In the genomic region with DNA sequence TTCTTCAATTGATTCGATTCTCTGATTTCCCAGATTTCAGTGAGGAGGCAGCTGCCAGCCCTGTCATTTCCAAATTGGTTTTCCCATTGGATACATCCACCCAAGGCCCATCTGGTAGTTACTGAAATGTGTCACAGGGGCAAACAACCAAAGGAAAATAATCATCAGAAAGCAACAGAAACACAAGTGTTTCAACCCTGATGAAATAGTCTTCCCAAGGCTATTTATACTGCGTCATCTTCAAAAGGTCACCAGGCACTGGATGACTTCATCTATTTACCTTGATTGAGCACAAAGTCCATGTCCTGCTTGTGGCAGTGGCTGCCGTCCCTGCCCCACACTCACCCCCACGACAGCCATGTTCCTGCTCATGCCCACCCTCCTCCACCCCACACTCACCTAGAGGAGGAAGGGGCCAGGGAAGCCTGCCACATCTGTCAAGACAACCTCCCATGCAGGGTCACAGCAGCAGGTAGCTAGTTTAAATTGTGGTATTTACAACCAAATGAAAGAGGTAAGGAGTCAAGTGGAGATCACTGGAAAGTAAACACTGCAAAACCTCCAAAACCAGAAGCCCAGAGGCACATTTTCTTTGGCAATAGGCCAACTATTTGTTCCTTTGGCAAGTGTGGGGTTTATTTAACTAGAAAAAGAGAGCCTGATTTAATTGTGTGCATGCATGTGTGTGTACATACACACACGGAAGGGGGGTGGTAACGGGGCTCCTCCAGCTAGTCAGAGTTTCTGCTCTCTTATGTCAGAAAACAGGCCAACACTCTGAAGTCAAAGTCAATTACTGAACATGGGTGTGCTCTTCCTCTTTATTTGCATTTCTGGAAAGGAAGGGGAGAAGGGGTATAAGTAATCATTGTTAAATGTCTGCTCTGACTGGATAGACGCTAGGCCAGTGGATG, we compare ENCODE assay signal across 8 cellular contexts. TPM values are rescaled to one million over a fixed set of nuclear protein-coding genes. Genes with fewer than 3 reads are reported as not detected.
DNase-seq lines count a peak whose midpoint lies in the region; ATAC-seq and TF ChIP-seq lines count a peak whose summit lies in the region.

No MANE protein-coding gene starts in this region.

- H3K9me3 Mint-ChIP-seq in endodermal cell, result no peaks in the 10 kb centered on the region

- H3K9me3 ChIP-seq in adipocyte (ENCODE audit: control insufficient read depth, low read length) (no peaks in the 10 kb centered on the region), lower lobe of right lung (no peaks in the 10 kb centered on the region), endodermal cell (ENCODE audit: control insufficient read depth, low read length) (no peaks in the 10 kb centered on the region)

- no peak overlapping the region for H3K27ac Mint-ChIP-seq in endodermal cell

- WGBS in endodermal cell (ENCODE audit: insufficient coverage in 1 of 2, insufficient read length in 1 of 2), 2 experiments, result 88 to 96% methylated on average over 4 to 7 of the region's 7 CpGs

- intact Hi-C loops in lower lobe of right lung (cut with DNase I), result no loop called here

- no peak overlapping the region for H3K4me3 ChIP-seq in adipocyte (ENCODE audit: low read length)
- H3K4me3 ChIP-seq in lower lobe of right lung, result no peak overlapping the region
- no peak overlapping the region for H3K4me3 ChIP-seq in endodermal cell (ENCODE audit: low read length)

- H3K9ac ChIP-seq in adipocyte (ENCODE audit: low read length), result no peak overlapping the region
- H3K9ac ChIP-seq in endodermal cell (ENCODE audit: extremely low read depth, low read length, poor library complexity, severe bottlenecking), result no peak overlapping the region

- DNase-seq in DMS79 (lab: John Stamatoyannopoulos, UW) (peak; percentile 84), NCI-H2081 (lab: John Stamatoyannopoulos, UW) (peak; percentile 94 to 98), adipocyte (ENCODE audit: low read depth) (peak; percentile 86), lower lobe of right lung (peak; percentile 52), mesenteric fat pad (ENCODE audit: low spot score) (no peak), iPS-NIHi7 (ENCODE audit: extremely low spot score) (no peak), endodermal cell (no peak)

- peaks cover 2% of the 10 kb centered on the region for H3K27me3 Mint-ChIP-seq in endodermal cell (ENCODE audit: insufficient read depth)

- H3K27ac ChIP-seq in lower lobe of right lung (peak overlapping the region; percentile 56), endodermal cell (ENCODE audit: low read depth, low read length) (no peak overlapping the region)

- H3K27me3 ChIP-seq in adipocyte (replicated peaks; ENCODE audit: control insufficient read depth, insufficient read depth, low read length), result no peaks in the 10 kb centered on the region
- H3K27me3 ChIP-seq in lower lobe of right lung (ENCODE audit: low read depth), result no peaks in the 10 kb centered on the region
- no peaks in the 10 kb centered on the region for H3K27me3 ChIP-seq in endodermal cell (ENCODE audit: control insufficient read depth, insufficient read depth, low read length, poor library complexity, severe bottlenecking)

- H3K4me1 ChIP-seq in adipocyte (ENCODE audit: control insufficient read depth, insufficient read depth, low read length) (peaks cover 17% of the 10 kb centered on the region), lower lobe of right lung (peaks cover 13% of the 10 kb centered on the region), endodermal cell (ENCODE audit: control insufficient read depth, insufficient read depth, low read length) (no peaks in the 10 kb centered on the region)

- H3K36me3 ChIP-seq in adipocyte (ENCODE audit: control insufficient read depth, insufficient read depth, low read length, severe bottlenecking), result no peaks in the 10 kb centered on the region
- no peaks in the 10 kb centered on the region for H3K36me3 ChIP-seq in lower lobe of right lung
- H3K36me3 ChIP-seq in endodermal cell (ENCODE audit: control insufficient read depth, insufficient read depth, low read length), result no peaks in the 10 kb centered on the region

- no peak for TF ChIP-seq CTCF in lower lobe of right lung (IDR thresholded peaks at IDR 0.05)
- no peak for TF ChIP-seq CTCF in endodermal cell (conservative IDR thresholded peaks at IDR 0.05)

- H3K4me3 Mint-ChIP-seq in endodermal cell, result no peak overlapping the region

- ATAC-seq in lower lobe of right lung, result peak; percentile 72 to 89
- no peak for ATAC-seq in HG02763 (IDR thresholded peaks at IDR 0.05; ENCODE audit: unreplicated experiment)

- peaks cover 8% of the 10 kb centered on the region for H3K4me1 Mint-ChIP-seq in endodermal cell

- H3K36me3 Mint-ChIP-seq in endodermal cell (ENCODE audit: low read depth), result no peaks in the 10 kb centered on the region

RNA-seq across cellular contexts. Expression of a gene that starts 49.5 kb away (rescaled TPM):
- 51.5 TPM for total RNA-seq in lower lobe of right lung
- total RNA-seq in mesenteric fat pad, result 50.2 TPM
- total RNA-seq in endodermal cell, result 10 to 100 TPM; 46.2 to 48.9 TPM
- polyA plus RNA-seq in endodermal cell (2013, experiment 1 of 2), result 46.9 TPM
- 43.4 TPM for polyA plus RNA-seq in endodermal cell (2013, experiment 2 of 2)

Comparison
In these comparisons a context has a peak if more than half of its experiments do, and no peak if none do; other contexts are left out.
1. DNase-seq: peak in DMS79 (single experiment), NCI-H2081 (2 of 2), adipocyte (single experiment) and lower lobe of right lung (single experiment); none in mesenteric fat pad (single experiment), iPS-NIHi7 (single experiment) and endodermal cell (single experiment).